Comparison of ENCODE assay signal across 21 cellular contexts in the genomic region with DNA sequence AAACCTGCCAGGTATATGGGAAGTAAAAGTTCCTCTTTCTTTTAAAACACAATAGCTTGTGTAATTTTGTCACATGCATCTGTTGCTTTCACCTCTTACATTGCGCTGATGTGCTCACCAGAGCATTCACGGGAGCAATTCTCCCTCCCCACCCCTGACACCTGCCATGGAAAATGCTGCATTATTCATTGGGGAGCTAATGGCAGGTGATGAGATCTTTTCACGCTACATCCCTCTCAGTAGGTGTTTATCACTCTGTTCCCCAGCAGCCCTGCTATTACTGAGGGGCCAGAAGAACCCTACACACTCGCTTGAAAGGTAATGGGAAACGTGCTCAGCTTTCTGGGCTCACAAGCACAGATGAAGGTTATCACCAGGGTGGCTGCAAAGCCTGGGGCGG.
A peak's percentile ranks its signal among the peaks of the same experiment; 100 is the strongest.
DNase-seq lines count a peak whose midpoint lies in the region; ATAC-seq, FAIRE-seq and TF ChIP-seq lines count a peak whose summit lies in the region.
"Had no signal": no experiment of that assay in that cellular context is flagged by ENCODE, and none has a peak within 500 bp of the region (broad histone marks: within the 10 kb centered on the region; RNA-seq: fewer than 3 reads in every experiment).

No MANE protein-coding gene starts in this region.

- POLR2A ChIA-PET in OCI-LY7 (lab: Charles Lee): no interaction called here

- CTCF ChIA-PET in OCI-LY7 (lab: Charles Lee; ENCODE audit: unreplicated experiment): no interaction called here

- H3K9me2 ChIP-seq in OCI-LY7 (ENCODE audit: insufficient read depth, low read length): no peaks in the 10 kb centered on the region
- H3K9me2 ChIP-seq: SK-N-SH had no signal

- H2AFZ ChIP-seq in OCI-LY7 (ENCODE audit: low read length): no peak overlapping the region

- no TSS peak for BruUV-seq in OCI-LY7 (replicated peaks; lab: Mats Ljungman, UMichigan)

- no peaks in the 10 kb centered on the region for H3K79me2 ChIP-seq in OCI-LY7 (ENCODE audit: insufficient read depth, low read depth, low read length)

- H3K27ac ChIP-seq in OCI-LY7 (ENCODE audit: low read depth, low read length, poor library complexity, severe bottlenecking) (no peak overlapping the region), pancreas (no peak overlapping the region), right lobe of liver (no peak overlapping the region)
- H3K27ac ChIP-seq: ascending aorta, heart left ventricle, uterus had no signal

- 52 to 53% methylated on average over 6 of the region's 6 CpGs for WGBS in pancreas, 2 donors
- WGBS in right lobe of liver (ENCODE audit: insufficient coverage, low coverage, low lambda C conversion rate, missing lambda C conversion rate): 38% methylated on average over 6 of the region's 6 CpGs

- DNase-seq in NCI-H2081 (lab: John Stamatoyannopoulos, UW) (peak; percentile 67 to 89), OCI-LY7 (ENCODE audit: low spot score) (peak; percentile 8), pancreas (peak in 1 of 6 donors; percentile 14), right lobe of liver (no peak)
- DNase-seq in NK-92 treated with Interleukin-12 subunit alpha and Interleukin-12 subunit beta, amount 100 ng/mL, for 24 hours (lab: John Stamatoyannopoulos, UW): no peak
- no peak for DNase-seq in activated naive CD4-positive, alpha-beta T cell treated with Interleukin-2 at 50 U/mL for 16 hours
- DNase-seq: activated CD4-positive, alpha-beta T cell treated with anti-CD3 and anti-CD28 coated beads for 48 hours; activated naive CD4-positive, alpha-beta T cell treated with anti-CD3 and anti-CD28 coated beads for 36 hours; cerebellar nuclear complex; effector memory CD4-positive, alpha-beta T cell; heart left ventricle; NCI-H1092 treated with DMSO at 0.1 percent for 48 hours; SK-N-SH; stimulated activated CD4-positive, alpha-beta T cell treated with anti-CD3 and anti-CD28 coated beads, Interleukin-4, amount 100 ng/mL, for 1 hour; uterus had no signal

- H3K27me3 ChIP-seq in pancreas: no peaks in the 10 kb centered on the region
- H3K27me3 ChIP-seq in right lobe of liver: no peaks in the 10 kb centered on the region
- H3K27me3 ChIP-seq: ascending aorta, heart left ventricle, uterus had no signal

- peak; percentile 13 for ATAC-seq in GM19035 (IDR thresholded peaks at IDR 0.05; ENCODE audit: unreplicated experiment)
- ATAC-seq in pancreas: peak in 3 of 4 donors; percentile 11 to 77 (median 48)
- no peak for ATAC-seq in HG03159 (IDR thresholded peaks at IDR 0.05; ENCODE audit: unreplicated experiment)
- no peak for ATAC-seq in right lobe of liver
- ATAC-seq: HCT116, Panc1 had no signal

- no peaks in the 10 kb centered on the region for H3K4me1 ChIP-seq in OCI-LY7 (ENCODE audit: insufficient read depth, low read length, poor library complexity, severe bottlenecking)
- no peaks in the 10 kb centered on the region for H3K4me1 ChIP-seq in pancreas
- H3K4me1 ChIP-seq in right lobe of liver: no peaks in the 10 kb centered on the region
- H3K4me1 ChIP-seq: ascending aorta, uterus had no signal

- no peaks in the 10 kb centered on the region for H3K9me3 ChIP-seq in OCI-LY7 (ENCODE audit: low read length)
- no peaks in the 10 kb centered on the region for H3K9me3 ChIP-seq in pancreas
- no peaks in the 10 kb centered on the region for H3K9me3 ChIP-seq in right lobe of liver
- H3K9me3 ChIP-seq: ascending aorta, heart left ventricle, SK-N-SH, uterus had no signal

- H3K4me2 ChIP-seq in OCI-LY7 (ENCODE audit: low read length): no peak overlapping the region
- H3K4me2 ChIP-seq: SK-N-SH had no signal

- no peaks in the 10 kb centered on the region for H3K36me3 ChIP-seq in OCI-LY7 (ENCODE audit: insufficient read depth, low read length)
- H3K36me3 ChIP-seq in pancreas: no peaks in the 10 kb centered on the region
- H3K36me3 ChIP-seq in right lobe of liver: no peaks in the 10 kb centered on the region
- H3K36me3 ChIP-seq: ascending aorta, heart left ventricle, uterus had no signal

- no peak for TF ChIP-seq POLR2A in right lobe of liver (IDR thresholded peaks at IDR 0.05)

- no peak for FAIRE-seq in pancreas (lab: Jason Lieb, UNC)

- intact Hi-C loops in OCI-LY7 (cut with micrococcal nuclease; ENCODE audit: unreplicated experiment): no loop called here
- intact Hi-C loops in pancreas (cut with DNase I): no loop called here
- intact Hi-C loops in right lobe of liver (cut with DNase I): no loop called here

- no peak for TF ChIP-seq CTCF in OCI-LY7 (conservative IDR thresholded peaks at IDR 0.05; ENCODE audit: low read length)
- TF ChIP-seq CTCF in pancreas (IDR thresholded peaks at IDR 0.05): no peak
- no peak for TF ChIP-seq CTCF in right lobe of liver (IDR thresholded peaks at IDR 0.05)

- H3K4me3 ChIP-seq in OCI-LY7 (ENCODE audit: low read depth, low read length, poor library complexity, severe bottlenecking): no peak overlapping the region
- H3K4me3 ChIP-seq in pancreas: no peak overlapping the region
- H3K4me3 ChIP-seq in right lobe of liver: no peak overlapping the region
- H3K4me3 ChIP-seq: ascending aorta, heart left ventricle, lung, uterus had no signal

- H4K20me1 ChIP-seq in OCI-LY7 (ENCODE audit: insufficient read depth, low read length): no peaks in the 10 kb centered on the region

Comparison
In these comparisons a context has a peak if more than half of its experiments do, and no peak if none do; other contexts are left out.
1. ATAC-seq: peak in GM19035 (single experiment) and pancreas (3 of 4); none in HG03159 (single experiment) and right lobe of liver (0 of 4).
2. DNase-seq: peak in NCI-H2081 (2 of 2) and OCI-LY7 (single experiment); none in NK-92 treated with Interleukin-12 subunit alpha and Interleukin-12 subunit beta, amount 100 ng/mL, for 24 hours (single experiment), activated naive CD4-positive, alpha-beta T cell treated with Interleukin-2 at 50 U/mL for 16 hours (single experiment) and right lobe of liver (0 of 3).